Comparison of ENCODE assay signal across 10 cellular contexts in genomic region chr7:127584648-127585043, GRCh38. TPM values are rescaled to one million over a fixed set of nuclear protein-coding genes. Genes with fewer than 3 reads are reported as not detected.
DNase-seq lines count a peak whose midpoint lies in the region; ATAC-seq and FAIRE-seq lines count a peak whose summit lies in the region.
"Had no signal": no experiment of that assay in that cellular context is flagged by ENCODE, and none has a peak within 500 bp of the region (broad histone marks: within the 10 kb centered on the region; RNA-seq: fewer than 3 reads in every experiment).

No MANE protein-coding gene starts in this region.

- H3K9me3 Mint-ChIP-seq in activated T-helper 17 cell treated with anti-CD3 and anti-CD28 coated beads, Interleukin-2, amount 50 U/mL, for 72 hours = no peaks in the 10 kb centered on the region
- no peaks in the 10 kb centered on the region for H3K9me3 Mint-ChIP-seq in stimulated activated naive B cell treated with anti-CD40 and anti-IgM and Interleukin-4, amounts not matched to agents 10 μg/mL and 1 μg/mL and 100 μg/mL, for 72 hours

- peak overlapping the region; percentile 88 for H3K4me3 Mint-ChIP-seq in activated T-helper 17 cell treated with anti-CD3 and anti-CD28 coated beads, Interleukin-2, amount 50 U/mL, for 72 hours
- peak overlapping the region; percentile 87 to 93 for H3K4me3 Mint-ChIP-seq in stimulated activated naive B cell treated with anti-CD40 and anti-IgM and Interleukin-4, amounts not matched to agents 10 μg/mL and 1 μg/mL and 100 μg/mL, for 72 hours

- DNase-seq in DMS53 (lab: John Stamatoyannopoulos, UW) = peak; percentile 63
- no peak for DNase-seq in DMS53 treated with DMSO at 0.1 percent for 48 hours (lab: John Stamatoyannopoulos, UW; ENCODE audit: unreplicated experiment)
- DNase-seq in stimulated activated naive B cell treated with anti-CD40 and anti-IgM and Interleukin-4, amounts not matched to agents 10 μg/mL and 1 μg/mL and 100 μg/mL, for 72 hours = no peak
- no peak for DNase-seq in AG08396 (ENCODE audit: low spot score)
- DNase-seq in RCC 7860 (ENCODE audit: low spot score) = no peak
- DNase-seq in islet precursor cell = no peak

- H3K27me3 Mint-ChIP-seq in activated T-helper 17 cell treated with anti-CD3 and anti-CD28 coated beads, Interleukin-2, amount 50 U/mL, for 72 hours = no peaks in the 10 kb centered on the region
- no peaks in the 10 kb centered on the region for H3K27me3 Mint-ChIP-seq in stimulated activated naive B cell treated with anti-CD40 and anti-IgM and Interleukin-4, amounts not matched to agents 10 μg/mL and 1 μg/mL and 100 μg/mL, for 72 hours

- FAIRE-seq in RCC 7860 (lab: Jason Lieb, UNC) = no peak
- FAIRE-seq: A204.1 had no signal

- H3K9me3 ChIP-seq in iPS-18c (ENCODE audit: control insufficient read depth, insufficient read depth, low read length) = no peaks in the 10 kb centered on the region

- no peak for ATAC-seq in activated T-helper 17 cell treated with anti-CD3 and anti-CD28 coated beads, Interleukin-2, amount 50 U/mL, for 72 hours (replicated peaks)
- no peak for ATAC-seq in stimulated activated naive B cell treated with anti-CD40 and anti-IgM and Interleukin-4, amounts not matched to agents 10 μg/mL and 1 μg/mL and 100 μg/mL, for 72 hours (replicated peaks)

- H3K4me3 ChIP-seq in iPS-18c (ENCODE audit: insufficient read depth, low read depth, low read length) = peak overlapping the region; percentile 79

- H3K27ac Mint-ChIP-seq in activated T-helper 17 cell treated with anti-CD3 and anti-CD28 coated beads, Interleukin-2, amount 50 U/mL, for 72 hours = peak overlapping the region; percentile 83
- H3K27ac Mint-ChIP-seq in stimulated activated naive B cell treated with anti-CD40 and anti-IgM and Interleukin-4, amounts not matched to agents 10 μg/mL and 1 μg/mL and 100 μg/mL, for 72 hours = peak overlapping the region; percentile 93

- H3K4me1 Mint-ChIP-seq in activated T-helper 17 cell treated with anti-CD3 and anti-CD28 coated beads, Interleukin-2, amount 50 U/mL, for 72 hours = peaks cover 48% of the 10 kb centered on the region
- peaks cover 41 to 71% of the 10 kb centered on the region in 2 donors for H3K4me1 Mint-ChIP-seq in stimulated activated naive B cell treated with anti-CD40 and anti-IgM and Interleukin-4, amounts not matched to agents 10 μg/mL and 1 μg/mL and 100 μg/mL, for 72 hours

- H3K36me3 Mint-ChIP-seq in activated T-helper 17 cell treated with anti-CD3 and anti-CD28 coated beads, Interleukin-2, amount 50 U/mL, for 72 hours (ENCODE audit: low read depth) = peaks cover 47% of the 10 kb centered on the region
- H3K36me3 Mint-ChIP-seq in stimulated activated naive B cell treated with anti-CD40 and anti-IgM and Interleukin-4, amounts not matched to agents 10 μg/mL and 1 μg/mL and 100 μg/mL, for 72 hours = peaks cover 14 to 29% of the 10 kb centered on the region in 2 donors

RNA-seq across cellular contexts. Expression of gene GCC1, which starts 0.8 kb away (rescaled TPM):
- total RNA-seq in activated T-helper 17 cell treated with anti-CD3 and anti-CD28 coated beads, Interleukin-2, amount 50 U/mL, for 72 hours = 10 to 100 TPM; 13.2 to 18.1 TPM

RNA-seq across cellular contexts. Expression of gene ARF5, which starts 3.6 kb away (rescaled TPM):
- 10 to 100 TPM; 87.6 to 98.9 TPM for total RNA-seq in activated T-helper 17 cell treated with anti-CD3 and anti-CD28 coated beads, Interleukin-2, amount 50 U/mL, for 72 hours

RNA-seq across cellular contexts. Expression of gene FSCN3, which starts 8.9 kb away (rescaled TPM):
- 1 to 10 TPM in 1 of 2 donors, under 1 TPM in 1; 0.87 to 2.0 TPM for total RNA-seq in activated T-helper 17 cell treated with anti-CD3 and anti-CD28 coated beads, Interleukin-2, amount 50 U/mL, for 72 hours

RNA-seq across cellular contexts. Expression of gene PAX4, which starts 33.3 kb away (rescaled TPM):
- total RNA-seq in activated T-helper 17 cell treated with anti-CD3 and anti-CD28 coated beads, Interleukin-2, amount 50 U/mL, for 72 hours = not detected
- total RNA-seq: activated CD8-positive, alpha-beta memory T cell treated with anti-CD3 and anti-CD28 coated beads for 36 hours had no signal
